11 cellular contexts compared by ENCODE assay signal in genomic region chr17:65554568-65555223, GRCh38. TPM values are rescaled to one million over a fixed set of nuclear protein-coding genes. Genes with fewer than 3 reads are reported as not detected.
DNase-seq lines count a peak whose midpoint lies in the region; ATAC-seq and TF ChIP-seq lines count a peak whose summit lies in the region.
"Had no signal": no experiment of that assay in that cellular context is flagged by ENCODE, and none has a peak within 500 bp of the region (broad histone marks: within the 10 kb centered on the region; RNA-seq: fewer than 3 reads in every experiment).

No MANE protein-coding gene starts in this region.

- no peaks in the 10 kb centered on the region for H3K9me3 Mint-ChIP-seq in CD4-positive, alpha-beta memory T cell
- H3K9me3 Mint-ChIP-seq in nephron progenitor cell, result no peaks in the 10 kb centered on the region
- H3K9me3 Mint-ChIP-seq in MCF 10A (ENCODE audit: unreplicated experiment), result no peaks in the 10 kb centered on the region
- H3K9me3 Mint-ChIP-seq: T-helper 1 cell treated with Interleukin-12 subunit alpha and Interleukin-12 subunit beta and Interleukin-4 antibody, amounts not matched to agents 30 μg/mL and 1 μg/mL, for 36 hours had no signal

- peak overlapping the region in 6 of 7 donors; percentile 37 to 82 (median 72) for H3K27ac Mint-ChIP-seq in CD4-positive, alpha-beta memory T cell
- H3K27ac Mint-ChIP-seq in nephron progenitor cell (peak overlapping the region; percentile 75), MCF 10A (ENCODE audit: low read depth, unreplicated experiment) (no peak overlapping the region)
- H3K27ac Mint-ChIP-seq: T-helper 1 cell treated with Interleukin-12 subunit alpha and Interleukin-12 subunit beta and Interleukin-4 antibody, amounts not matched to agents 30 μg/mL and 1 μg/mL, for 36 hours had no signal

- H3K9ac ChIP-seq in fibroblast of lung (ENCODE audit: insufficient read depth, low read length), result no peak overlapping the region

- H3K27ac ChIP-seq in CD4-positive, alpha-beta memory T cell (ENCODE audit: low read depth, low read length), result no peak overlapping the region
- H3K27ac ChIP-seq in fibroblast of lung (ENCODE audit: insufficient read depth, low read length), result no peak overlapping the region

- H4K20me1 ChIP-seq in fibroblast of lung (ENCODE audit: control insufficient read depth, extremely low read depth, insufficient read depth, low read length), result no peaks in the 10 kb centered on the region

- peak overlapping the region in 1 of 2 donors; percentile 4 for H3K4me3 ChIP-seq in CD4-positive, alpha-beta memory T cell (ENCODE audit: low read length in 2 of 2)
- peak overlapping the region in 1 of 4 experiments; percentile 6 for H3K4me3 ChIP-seq in fibroblast of lung (replicated peaks in 1 of 4; ENCODE audit: control extremely low read depth in 1 of 4, insufficient read depth in 1 of 4, low read depth in 3 of 4, low read length in 4 of 4)
- H3K4me3 ChIP-seq: left lung had no signal

- no peak for ATAC-seq in HG02870 (IDR thresholded peaks at IDR 0.05; ENCODE audit: unreplicated experiment)
- ATAC-seq: left lung had no signal

- peak; percentile 30 to 34 for TF ChIP-seq CTCF in fibroblast of lung (conservative IDR thresholded peaks at IDR 0.05 in 1 of 2, IDR thresholded peaks at IDR 0.05 in 1 of 2; ENCODE audit: low read depth in 1 of 2, low read length in 2 of 2)
- no peak for TF ChIP-seq CTCF in nephron progenitor cell (IDR thresholded peaks at IDR 0.05)
- no peak for TF ChIP-seq CTCF in MCF 10A (IDR thresholded peaks at IDR 0.05; ENCODE audit: unreplicated experiment)

- no peaks in the 10 kb centered on the region for H3K9me3 ChIP-seq in CD4-positive, alpha-beta memory T cell (ENCODE audit: control insufficient read depth in 1 of 2, low read length in 2 of 2)
- H3K9me3 ChIP-seq in fibroblast of lung (ENCODE audit: control insufficient read depth, insufficient read depth, low read depth, low read length), result no peaks in the 10 kb centered on the region
- H3K9me3 ChIP-seq: left lung had no signal

- BruUV-seq in MCF 10A (replicated peaks; lab: Mats Ljungman, UMichigan), result no TSS peak

- no peaks in the 10 kb centered on the region for H3K27me3 Mint-ChIP-seq in CD4-positive, alpha-beta memory T cell
- no peaks in the 10 kb centered on the region for H3K27me3 Mint-ChIP-seq in nephron progenitor cell (ENCODE audit: low read depth, poor library complexity)
- H3K27me3 Mint-ChIP-seq in MCF 10A (ENCODE audit: insufficient read depth, unreplicated experiment), result peaks cover 8% of the 10 kb centered on the region

- no peaks in the 10 kb centered on the region for H3K79me2 ChIP-seq in fibroblast of lung (ENCODE audit: control insufficient read depth, insufficient read depth, low read length)

- CTCF ChIA-PET in CD4-positive, alpha-beta memory T cell (lab: Charles Lee; ENCODE audit: partially characterized antibody), result interaction anchor here (1.1 to 4.0 kb wide), 3 partner anchors 11 to 260 kb away, joined by 3 to 32 read pairs (median 9); no protein-coding TSS in a partner anchor
- CTCF ChIA-PET in MCF 10A (lab: Yijun Ruan, JAX), result interaction anchor here (1.6 to 3.1 kb wide), 2 partner anchors 21 to 261 kb away, joined by 3 to 45 read pairs; no protein-coding TSS in a partner anchor

- H3K27me3 ChIP-seq in CD4-positive, alpha-beta memory T cell (ENCODE audit: insufficient read depth, low read length), result no peaks in the 10 kb centered on the region
- H3K27me3 ChIP-seq in fibroblast of lung (ENCODE audit: control insufficient read depth, insufficient read depth, low read length), result peaks cover 4% of the 10 kb centered on the region

- no peak overlapping the region for H2AFZ ChIP-seq in fibroblast of lung (ENCODE audit: low read length)

- POLR2A ChIA-PET in CD4-positive, alpha-beta memory T cell (lab: Charles Lee; ENCODE audit: partially characterized antibody), result no interaction called here
- POLR2A ChIA-PET in MCF 10A (lab: Yijun Ruan, JAX), result interaction anchor here (1.0 kb wide), 1 partner anchor 46 kb away, joined by 3 read pairs; no protein-coding TSS in a partner anchor

- H3K4me1 ChIP-seq in CD4-positive, alpha-beta memory T cell (ENCODE audit: insufficient read depth, low read length), result peaks cover 41% of the 10 kb centered on the region
- peaks cover 30% of the 10 kb centered on the region for H3K4me1 ChIP-seq in fibroblast of lung (ENCODE audit: control insufficient read depth, extremely low read depth, insufficient read depth, low read length)

- DNase-seq in CD4-positive, alpha-beta memory T cell, result no peak
- DNase-seq in NCI-H2196 treated with DMSO at 0.1 percent for 48 hours (lab: John Stamatoyannopoulos, UW; ENCODE audit: unreplicated experiment) (peak; percentile 70), fibroblast of lung (ENCODE audit: low read depth in 2 of 2) (peak; percentile 50 to 58), nephron progenitor cell (peak; percentile 27), GOT3 (lab: John Stamatoyannopoulos, UW) (no peak), MCF 10A (ENCODE audit: unreplicated experiment) (no peak), NCI-H2171 treated with DMSO at 0.1 percent for 48 hours (lab: John Stamatoyannopoulos, UW) (no peak)
- DNase-seq: NCI-H345 had no signal

- peak overlapping the region; percentile 46 for H3K4me2 ChIP-seq in fibroblast of lung (ENCODE audit: extremely low read depth, insufficient read depth, low read length)

- H3K4me3 Mint-ChIP-seq in CD4-positive, alpha-beta memory T cell, result peak overlapping the region in 5 of 8 donors; percentile 26 to 77 (median 74)
- H3K4me3 Mint-ChIP-seq in nephron progenitor cell (no peak overlapping the region), MCF 10A (ENCODE audit: unreplicated experiment) (no peak overlapping the region)
- H3K4me3 Mint-ChIP-seq: T-helper 1 cell treated with Interleukin-12 subunit alpha and Interleukin-12 subunit beta and Interleukin-4 antibody, amounts not matched to agents 30 μg/mL and 1 μg/mL, for 36 hours had no signal

- intact Hi-C loops in CD4-positive, alpha-beta memory T cell (cut with micrococcal nuclease), result no loop called here
- intact Hi-C loops in MCF 10A (cut with micrococcal nuclease), result no loop called here

- H3K4me1 Mint-ChIP-seq in CD4-positive, alpha-beta memory T cell, result peaks cover 34 to 46% (median 36%) of the 10 kb centered on the region in 4 donors
- peaks cover 6% of the 10 kb centered on the region for H3K4me1 Mint-ChIP-seq in nephron progenitor cell
- H3K4me1 Mint-ChIP-seq in MCF 10A (ENCODE audit: insufficient read depth, unreplicated experiment), result no peaks in the 10 kb centered on the region

- peaks cover under 1% of the 10 kb centered on the region for H3K36me3 ChIP-seq in CD4-positive, alpha-beta memory T cell (ENCODE audit: insufficient read depth, low read length)
- H3K36me3 ChIP-seq in fibroblast of lung (ENCODE audit: control insufficient read depth, insufficient read depth, low read length), result no peaks in the 10 kb centered on the region
- H3K36me3 ChIP-seq: left lung had no signal

- peaks cover 18 to 27% of the 10 kb centered on the region in 2 donors for H3K36me3 Mint-ChIP-seq in CD4-positive, alpha-beta memory T cell
- H3K36me3 Mint-ChIP-seq in nephron progenitor cell (ENCODE audit: low read depth), result peaks cover 21% of the 10 kb centered on the region
- H3K36me3 Mint-ChIP-seq in MCF 10A (ENCODE audit: insufficient read depth, unreplicated experiment), result no peaks in the 10 kb centered on the region

RNA-seq across cellular contexts. Expression of gene AXIN2, which starts 6.8 kb away (rescaled TPM):
- 10 to 100 TPM; 30.1 to 30.3 TPM for total RNA-seq in CD4-positive, alpha-beta memory T cell
- 10 to 100 TPM in 1 of 2 donors, 1 to 10 TPM in 1; 3.4 to 11.8 TPM for polyA plus RNA-seq in CD4-positive, alpha-beta memory T cell
- 1.8 and 2.1 TPM in 2 replicates for total RNA-seq in fibroblast of lung
- polyA plus RNA-seq in fibroblast of lung, result 1.8 and 2.0 TPM in 2 replicates
- polyA plus RNA-seq in fibroblast of lung (2012), result 1.6 and 1.9 TPM in 2 replicates
- 0.59 and 1.5 TPM in 2 replicates for polyA minus RNA-seq in fibroblast of lung (ENCODE audit: low replicate concordance)
- 0.16 and 0.52 TPM in 2 replicates for total RNA-seq in MCF 10A (2022)

Comparison
In these comparisons a context has a peak if more than half of its experiments do, and no peak if none do; other contexts are left out.
1. DNase-seq: peak in NCI-H2196 treated with DMSO at 0.1 percent for 48 hours (single experiment), fibroblast of lung (2 of 2) and nephron progenitor cell (single experiment); none in CD4-positive, alpha-beta memory T cell (0 of 5), GOT3 (single experiment), MCF 10A (single experiment) and NCI-H2171 treated with DMSO at 0.1 percent for 48 hours (single experiment).
2. H3K4me3 Mint-ChIP-seq: peak in CD4-positive, alpha-beta memory T cell (5 of 8); none in nephron progenitor cell (single experiment) and MCF 10A (single experiment).
3. CTCF ChIP-seq: peak in fibroblast of lung (2 of 2); none in nephron progenitor cell (single experiment) and MCF 10A (single experiment).
4. RNA of gene AXIN2, which starts 6.8 kb away (total RNA-seq): 30.1 to 30.3 TPM in CD4-positive, alpha-beta memory T cell; 1.8 to 2.1 TPM in fibroblast of lung and 0.16 to 0.52 TPM in MCF 10A; every median in the first group is over 10 times any median in the second.